Comparison of ENCODE assay signal across 8 cellular contexts in genomic region chr12:5965950-5966383, GRCh38. TPM values are rescaled to one million over a fixed set of nuclear protein-coding genes. Genes with fewer than 3 reads are reported as not detected.
DNase-seq lines count a peak whose midpoint lies in the region; ATAC-seq and TF ChIP-seq lines count a peak whose summit lies in the region.

No MANE protein-coding gene starts in this region.

- peaks cover 43% of the 10 kb centered on the region for H3K27me3 Mint-ChIP-seq in T-helper 17 cell

- 0 out of 2 replicates have a peak, but pooled peaks cover 2% of the 10 kb centered on the region for H3K27me3 ChIP-seq in GM06990 (replicated peaks; ENCODE audit: control insufficient read depth, insufficient read depth, low read length)
- no peaks in the 10 kb centered on the region for H3K27me3 ChIP-seq in body of pancreas
- no peaks in the 10 kb centered on the region for H3K27me3 ChIP-seq in effector memory CD4-positive, alpha-beta T cell (replicated peaks; ENCODE audit: control insufficient read depth, insufficient read depth, low read length, poor library complexity, severe bottlenecking)

- H3K36me3 ChIP-seq in GM06990 (ENCODE audit: control insufficient read depth, insufficient read depth, low read length) (no peaks in the 10 kb centered on the region), body of pancreas (replicated peaks in 1 of 2; ENCODE audit: insufficient read depth in 1 of 2, low read depth in 2 of 2) (no peaks in the 10 kb centered on the region)
- no peaks in the 10 kb centered on the region for H3K36me3 ChIP-seq in effector memory CD4-positive, alpha-beta T cell (ENCODE audit: control insufficient read depth, insufficient read depth, low read length)

- no peak overlapping the region for H3K27ac Mint-ChIP-seq in T-helper 17 cell

- H3K4me3 ChIP-seq in GM06990 (replicated peaks; ENCODE audit: low read depth, low read length) (no peak overlapping the region), body of pancreas (no peak overlapping the region)
- H3K4me3 ChIP-seq in effector memory CD4-positive, alpha-beta T cell (ENCODE audit: insufficient read depth, low read depth, low read length, poor library complexity, severe bottlenecking): no peak overlapping the region

- no peaks in the 10 kb centered on the region for H3K36me3 Mint-ChIP-seq in T-helper 17 cell (ENCODE audit: low read depth)

- peaks cover 6% of the 10 kb centered on the region for H3K4me1 Mint-ChIP-seq in T-helper 17 cell

- ATAC-seq in T-helper 17 cell (peak; percentile 77), body of pancreas (peak; percentile 75), GM21423 (IDR thresholded peaks at IDR 0.05; ENCODE audit: unreplicated experiment) (no peak)

- no peak for DNase-seq in GM06990 (ENCODE audit: extremely low read depth, insufficient read length)
- DNase-seq in LHCN-M2 (ENCODE audit: low read depth): peak; percentile 45
- peak in 1 of 3 donors; percentile 21 for DNase-seq in T-helper 17 cell
- peak; percentile 46 to 64 (median 56) for DNase-seq in body of pancreas
- DNase-seq in inferior parietal cortex (ENCODE audit: extremely low spot score): peak; percentile 60
- peak; percentile 54 to 65 for DNase-seq in stimulated activated CD4-positive, alpha-beta T cell treated with anti-CD3 and anti-CD28 coated beads, Interleukin-2, amount 100 ng/mL, for 24 hours
- DNase-seq in effector memory CD4-positive, alpha-beta T cell: no peak

- H3K9me3 ChIP-seq in T-helper 17 cell (ENCODE audit: control insufficient read depth, low read length, poor library complexity, severe bottlenecking) (no peaks in the 10 kb centered on the region), body of pancreas (no peaks in the 10 kb centered on the region)
- no peaks in the 10 kb centered on the region for H3K9me3 ChIP-seq in effector memory CD4-positive, alpha-beta T cell (ENCODE audit: control insufficient read depth, low read length)

- TF ChIP-seq POLR2A in body of pancreas (IDR thresholded peaks at IDR 0.05): no peak

- intact Hi-C loops in body of pancreas (cut with DNase I): no loop called here

- TF ChIP-seq CTCF in GM06990 (IDR thresholded peaks at IDR 0.05; ENCODE audit: insufficient read depth, low read length, poor library complexity, severe bottlenecking): peak; percentile 91
- TF ChIP-seq CTCF in body of pancreas (IDR thresholded peaks at IDR 0.05): peak; percentile 60 to 89 (median 66)

- no peak overlapping the region for H3K27ac ChIP-seq in body of pancreas
- no peak overlapping the region for H3K27ac ChIP-seq in effector memory CD4-positive, alpha-beta T cell (ENCODE audit: insufficient read depth, low read length, poor library complexity, severe bottlenecking)

- WGBS in body of pancreas, 2 donors: 26 to 38% methylated on average over 7 to 9 of the region's 9 CpGs

- H3K4me1 ChIP-seq in body of pancreas: no peaks in the 10 kb centered on the region
- no peaks in the 10 kb centered on the region for H3K4me1 ChIP-seq in effector memory CD4-positive, alpha-beta T cell (ENCODE audit: control insufficient read depth, insufficient read depth, low read length, poor library complexity, severe bottlenecking)

- H3K4me3 Mint-ChIP-seq in T-helper 17 cell: no peak overlapping the region

RNA-seq across cellular contexts. Expression of gene ANO2, which starts 20.9 kb away (rescaled TPM):
- total RNA-seq in LHCN-M2 (2014; rRNA removed): under 0.01 TPM in 1 of 2 replicates, not detected in the other
- 0.64 TPM for polyA plus RNA-seq in LHCN-M2 (2012)
- total RNA-seq in T-helper 17 cell: under 1 TPM in 1 of 2 donors, not detected in 1; 0.89 TPM
- 1 to 10 TPM; 2.1 to 4.3 TPM for total RNA-seq in body of pancreas

Comparison
In these comparisons a context has a peak if more than half of its experiments do, and no peak if none do; other contexts are left out.
1. DNase-seq: peak in LHCN-M2 (single experiment), body of pancreas (4 of 4), inferior parietal cortex (single experiment) and stimulated activated CD4-positive, alpha-beta T cell treated with anti-CD3 and anti-CD28 coated beads, Interleukin-2, amount 100 ng/mL, for 24 hours (2 of 2); none in GM06990 (single experiment) and effector memory CD4-positive, alpha-beta T cell (0 of 3).